In genomic region chr17:18262111-18262510, GRCh38 we compare ENCODE assay signal across 1 cellular context.
TF ChIP-seq lines count a peak whose summit lies in the region.

No MANE protein-coding gene starts in this region.

TF ChIP-seq in HepG2, 621 proteins besides CTCF, POLR2A, EP300 and RAD21:
- no peak for TF ChIP-seq PRMT3 (CRISPR knock-in tag; IDR thresholded peaks at IDR 0.05; ENCODE audit: borderline replicate concordance, low read depth)
- no peak for TF ChIP-seq NFRKB (IDR thresholded peaks at IDR 0.05)
